Comparison of ENCODE assay signal across 1 cellular context in the genomic region with DNA sequence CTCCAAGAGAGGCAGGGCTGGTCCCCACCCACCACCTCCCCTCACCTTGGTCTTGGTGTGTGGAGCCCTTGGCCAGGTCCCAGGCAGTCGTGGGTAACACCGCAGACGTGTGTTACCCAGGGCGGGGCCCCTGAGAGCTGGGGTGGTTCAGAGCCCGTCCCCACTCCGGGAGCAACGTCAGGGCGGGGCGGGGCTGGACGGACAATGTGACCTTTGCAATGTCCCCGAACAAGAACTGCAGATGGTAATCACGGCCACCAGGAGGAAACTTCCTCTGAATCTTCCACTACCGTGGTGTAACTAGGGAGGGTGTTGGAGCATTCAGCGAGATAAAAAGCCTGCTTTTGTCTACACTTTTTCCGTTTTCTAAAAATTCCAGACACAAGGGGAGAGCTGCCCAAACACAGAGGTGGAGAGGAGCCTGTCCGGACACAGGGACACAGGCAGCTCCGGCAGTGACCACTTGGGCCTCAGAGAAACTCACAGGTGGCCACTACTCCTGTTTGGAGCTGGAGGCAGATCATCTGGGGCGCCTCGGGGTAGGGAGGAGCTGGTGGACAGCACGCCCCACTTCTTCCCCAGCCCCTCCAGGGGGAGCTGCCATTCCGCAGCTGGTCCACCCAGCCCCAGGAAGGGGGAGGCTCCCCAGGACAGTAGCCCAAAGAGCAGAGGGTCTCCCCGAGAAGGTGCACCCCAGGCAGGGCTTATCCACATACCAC.
TF ChIP-seq lines count a peak whose summit lies in the region.

No MANE protein-coding gene starts in this region.

TF ChIP-seq in SK-N-SH, 30 proteins besides CTCF, POLR2A, EP300 and RAD21 (continued from another document):
- TF ChIP-seq, protein P1, sequence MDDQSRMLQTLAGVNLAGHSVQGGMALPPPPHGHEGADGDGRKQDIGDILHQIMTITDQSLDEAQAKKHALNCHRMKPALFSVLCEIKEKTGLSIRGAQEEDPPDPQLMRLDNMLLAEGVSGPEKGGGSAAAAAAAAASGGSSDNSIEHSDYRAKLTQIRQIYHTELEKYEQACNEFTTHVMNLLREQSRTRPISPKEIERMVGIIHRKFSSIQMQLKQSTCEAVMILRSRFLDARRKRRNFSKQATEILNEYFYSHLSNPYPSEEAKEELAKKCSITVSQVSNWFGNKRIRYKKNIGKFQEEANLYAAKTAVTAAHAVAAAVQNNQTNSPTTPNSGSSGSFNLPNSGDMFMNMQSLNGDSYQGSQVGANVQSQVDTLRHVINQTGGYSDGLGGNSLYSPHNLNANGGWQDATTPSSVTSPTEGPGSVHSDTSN (IDR thresholded peaks at IDR 0.05) = no peak
- TF ChIP-seq, protein P2, sequence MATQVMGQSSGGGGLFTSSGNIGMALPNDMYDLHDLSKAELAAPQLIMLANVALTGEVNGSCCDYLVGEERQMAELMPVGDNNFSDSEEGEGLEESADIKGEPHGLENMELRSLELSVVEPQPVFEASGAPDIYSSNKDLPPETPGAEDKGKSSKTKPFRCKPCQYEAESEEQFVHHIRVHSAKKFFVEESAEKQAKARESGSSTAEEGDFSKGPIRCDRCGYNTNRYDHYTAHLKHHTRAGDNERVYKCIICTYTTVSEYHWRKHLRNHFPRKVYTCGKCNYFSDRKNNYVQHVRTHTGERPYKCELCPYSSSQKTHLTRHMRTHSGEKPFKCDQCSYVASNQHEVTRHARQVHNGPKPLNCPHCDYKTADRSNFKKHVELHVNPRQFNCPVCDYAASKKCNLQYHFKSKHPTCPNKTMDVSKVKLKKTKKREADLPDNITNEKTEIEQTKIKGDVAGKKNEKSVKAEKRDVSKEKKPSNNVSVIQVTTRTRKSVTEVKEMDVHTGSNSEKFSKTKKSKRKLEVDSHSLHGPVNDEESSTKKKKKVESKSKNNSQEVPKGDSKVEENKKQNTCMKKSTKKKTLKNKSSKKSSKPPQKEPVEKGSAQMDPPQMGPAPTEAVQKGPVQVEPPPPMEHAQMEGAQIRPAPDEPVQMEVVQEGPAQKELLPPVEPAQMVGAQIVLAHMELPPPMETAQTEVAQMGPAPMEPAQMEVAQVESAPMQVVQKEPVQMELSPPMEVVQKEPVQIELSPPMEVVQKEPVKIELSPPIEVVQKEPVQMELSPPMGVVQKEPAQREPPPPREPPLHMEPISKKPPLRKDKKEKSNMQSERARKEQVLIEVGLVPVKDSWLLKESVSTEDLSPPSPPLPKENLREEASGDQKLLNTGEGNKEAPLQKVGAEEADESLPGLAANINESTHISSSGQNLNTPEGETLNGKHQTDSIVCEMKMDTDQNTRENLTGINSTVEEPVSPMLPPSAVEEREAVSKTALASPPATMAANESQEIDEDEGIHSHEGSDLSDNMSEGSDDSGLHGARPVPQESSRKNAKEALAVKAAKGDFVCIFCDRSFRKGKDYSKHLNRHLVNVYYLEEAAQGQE (IDR thresholded peaks at IDR 0.05; ENCODE audit: low read depth, low read length) = no peak
- TF ChIP-seq, protein P3, sequence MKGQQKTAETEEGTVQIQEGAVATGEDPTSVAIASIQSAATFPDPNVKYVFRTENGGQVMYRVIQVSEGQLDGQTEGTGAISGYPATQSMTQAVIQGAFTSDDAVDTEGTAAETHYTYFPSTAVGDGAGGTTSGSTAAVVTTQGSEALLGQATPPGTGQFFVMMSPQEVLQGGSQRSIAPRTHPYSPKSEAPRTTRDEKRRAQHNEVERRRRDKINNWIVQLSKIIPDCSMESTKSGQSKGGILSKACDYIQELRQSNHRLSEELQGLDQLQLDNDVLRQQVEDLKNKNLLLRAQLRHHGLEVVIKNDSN (IDR thresholded peaks at IDR 0.05; ENCODE audit: borderline replicate concordance, low read depth) = no peak
- no peak for TF ChIP-seq JUND (IDR thresholded peaks at IDR 0.05)
